15 cellular contexts compared by ENCODE assay signal in genomic region chr2:127901339-127902072, GRCh38. TPM values are rescaled to one million over a fixed set of nuclear protein-coding genes. Genes with fewer than 3 reads are reported as not detected.
DNase-seq lines count a peak whose midpoint lies in the region; ATAC-seq and TF ChIP-seq lines count a peak whose summit lies in the region.
"Had no signal": no experiment of that assay in that cellular context is flagged by ENCODE, and none has a peak within 500 bp of the region (broad histone marks: within the 10 kb centered on the region; RNA-seq: fewer than 3 reads in every experiment).

No MANE protein-coding gene starts in this region.

- H3K9me3 ChIP-seq in thoracic aorta = no peaks in the 10 kb centered on the region
- H3K9me3 ChIP-seq in CD4-positive, alpha-beta memory T cell (ENCODE audit: control insufficient read depth in 1 of 2, low read length in 2 of 2) = no peaks in the 10 kb centered on the region
- H3K9me3 ChIP-seq: prostate gland had no signal

- H3K27me3 ChIP-seq in thoracic aorta (replicated peaks; ENCODE audit: insufficient read depth) = no peaks in the 10 kb centered on the region
- no peaks in the 10 kb centered on the region for H3K27me3 ChIP-seq in CD4-positive, alpha-beta memory T cell (ENCODE audit: insufficient read depth, low read length)

- DNase-seq in astrocyte of the hippocampus (ENCODE audit: low read depth, low spot score) (peak; percentile 40), fibroblast of villous mesenchyme (ENCODE audit: low read depth) (peak; percentile 44), midbrain (lab: John Stamatoyannopoulos, UW) (peak; percentile 76), thoracic aorta (ENCODE audit: low spot score) (no peak), MV-4-11 (lab: John Stamatoyannopoulos, UW) (no peak), COR-L47 (lab: John Stamatoyannopoulos, UW) (no peak)
- no peak for DNase-seq in CD4-positive, alpha-beta memory T cell
- DNase-seq: activated T-cell treated with anti-CD3 and anti-CD28 coated beads, Interleukin-2, amount 50 U/mL, for 24 hours; CD4-positive, CD25-positive, alpha-beta regulatory T cell; NCI-H146; NCI-H526 treated with DMSO at 0.1 percent for 48 hours; stimulated activated CD4-positive, alpha-beta T cell treated with anti-CD3 and anti-CD28 coated beads, Interleukin-2, amount 100 ng/mL, for 48 hours had no signal

- H3K27me3 Mint-ChIP-seq in CD4-positive, alpha-beta memory T cell = peaks cover 11 to 12% of the 10 kb centered on the region in 2 donors

- H3K9me3 Mint-ChIP-seq in CD4-positive, alpha-beta memory T cell = no peaks in the 10 kb centered on the region
- H3K9me3 Mint-ChIP-seq: activated T-cell treated with anti-CD3 and anti-CD28 coated beads, Interleukin-2, amount 50 U/mL, for 24 hours; T-helper 1 cell treated with Interleukin-12 subunit alpha and Interleukin-12 subunit beta and Interleukin-4 antibody, amounts not matched to agents 30 μg/mL and 1 μg/mL, for 36 hours had no signal

- H3K4me1 Mint-ChIP-seq in CD4-positive, alpha-beta memory T cell = no peaks in the 10 kb centered on the region

- H3K27ac Mint-ChIP-seq in CD4-positive, alpha-beta memory T cell = peak overlapping the region in 1 of 7 donors; percentile 8
- H3K27ac Mint-ChIP-seq: activated T-cell treated with anti-CD3 and anti-CD28 coated beads, Interleukin-2, amount 50 U/mL, for 24 hours; CD4-positive, CD25-positive, alpha-beta regulatory T cell; T-helper 1 cell treated with Interleukin-12 subunit alpha and Interleukin-12 subunit beta and Interleukin-4 antibody, amounts not matched to agents 30 μg/mL and 1 μg/mL, for 36 hours had no signal

- CTCF ChIA-PET in CD4-positive, alpha-beta memory T cell (lab: Charles Lee; ENCODE audit: partially characterized antibody) = no interaction called here

- no peak overlapping the region for H3K4me3 ChIP-seq in fibroblast of villous mesenchyme (ENCODE audit: low read depth, low read length)
- H3K4me3 ChIP-seq in thoracic aorta = peak overlapping the region; percentile 57
- no peak overlapping the region for H3K4me3 ChIP-seq in CD4-positive, alpha-beta memory T cell (ENCODE audit: low read length in 2 of 2)
- H3K4me3 ChIP-seq: prostate gland had no signal

- H3K36me3 Mint-ChIP-seq in CD4-positive, alpha-beta memory T cell = no peaks in the 10 kb centered on the region
- H3K36me3 Mint-ChIP-seq: CD4-positive, CD25-positive, alpha-beta regulatory T cell had no signal

- no peak for ATAC-seq in thoracic aorta (ENCODE audit: insufficient number of reproducible peaks, low FRiP score, low read depth)
- no peak for ATAC-seq in GM18861 (IDR thresholded peaks at IDR 0.05; ENCODE audit: unreplicated experiment)

- no peaks in the 10 kb centered on the region for H3K36me3 ChIP-seq in thoracic aorta
- H3K36me3 ChIP-seq in CD4-positive, alpha-beta memory T cell (ENCODE audit: insufficient read depth, low read length) = no peaks in the 10 kb centered on the region
- H3K36me3 ChIP-seq: prostate gland had no signal

- POLR2A ChIA-PET in CD4-positive, alpha-beta memory T cell (lab: Charles Lee; ENCODE audit: partially characterized antibody) = no interaction called here

- no peak overlapping the region for H3K4me3 Mint-ChIP-seq in CD4-positive, alpha-beta memory T cell
- H3K4me3 Mint-ChIP-seq: activated T-cell treated with anti-CD3 and anti-CD28 coated beads, Interleukin-2, amount 50 U/mL, for 24 hours; CD4-positive, CD25-positive, alpha-beta regulatory T cell; T-helper 1 cell treated with Interleukin-12 subunit alpha and Interleukin-12 subunit beta and Interleukin-4 antibody, amounts not matched to agents 30 μg/mL and 1 μg/mL, for 36 hours had no signal

- peaks cover 4 to 9% of the 10 kb centered on the region in 2 donors for H3K4me1 ChIP-seq in thoracic aorta (ENCODE audit: control insufficient read depth in 1 of 2, low read depth in 2 of 2)
- H3K4me1 ChIP-seq in CD4-positive, alpha-beta memory T cell (ENCODE audit: insufficient read depth, low read length) = no peaks in the 10 kb centered on the region
- H3K4me1 ChIP-seq: prostate gland had no signal

- H3K27ac ChIP-seq in thoracic aorta = peak overlapping the region; percentile 15 to 49
- no peak overlapping the region for H3K27ac ChIP-seq in CD4-positive, alpha-beta memory T cell (ENCODE audit: low read depth, low read length)
- H3K27ac ChIP-seq: prostate gland had no signal

- intact Hi-C loops in CD4-positive, alpha-beta memory T cell (cut with micrococcal nuclease) = no loop called here

- TF ChIP-seq CTCF in fibroblast of villous mesenchyme (IDR thresholded peaks at IDR 0.05; ENCODE audit: insufficient read depth, low read depth, low read length) = no peak
- TF ChIP-seq CTCF in thoracic aorta (IDR thresholded peaks at IDR 0.05) = no peak

RNA-seq across cellular contexts. Expression of gene AMMECR1L, which starts 15.8 kb away (rescaled TPM):
- 14.2 and 22.0 TPM in 2 replicates for total RNA-seq in fibroblast of villous mesenchyme
- 10 to 100 TPM in 1 of 2 donors, 1 to 10 TPM in 1; 6.6 to 18.6 TPM for total RNA-seq in thoracic aorta
- 10 to 100 TPM; 17.4 to 18.7 TPM for total RNA-seq in CD4-positive, alpha-beta memory T cell
- 1 to 10 TPM; 3.3 to 9.9 TPM for polyA plus RNA-seq in CD4-positive, alpha-beta memory T cell

RNA-seq across cellular contexts. Expression of gene POLR2D, which starts 43.6 kb away (rescaled TPM):
- 15.5 and 25.9 TPM in 2 replicates for total RNA-seq in fibroblast of villous mesenchyme
- total RNA-seq in thoracic aorta = 10 to 100 TPM in 1 of 2 donors, 1 to 10 TPM in 1; 4.6 to 17.0 TPM
- 10 to 100 TPM; 29.4 to 30.7 TPM for total RNA-seq in CD4-positive, alpha-beta memory T cell
- 10 to 100 TPM; 33.1 to 44.9 TPM for polyA plus RNA-seq in CD4-positive, alpha-beta memory T cell

Comparison
In these comparisons a context has a peak if more than half of its experiments do, and no peak if none do; other contexts are left out.
1. DNase-seq: peak in astrocyte of the hippocampus (single experiment), fibroblast of villous mesenchyme (single experiment) and midbrain (single experiment); none in thoracic aorta (single experiment), MV-4-11 (single experiment), CD4-positive, alpha-beta memory T cell (0 of 5) and COR-L47 (single experiment).